In the genomic region with DNA sequence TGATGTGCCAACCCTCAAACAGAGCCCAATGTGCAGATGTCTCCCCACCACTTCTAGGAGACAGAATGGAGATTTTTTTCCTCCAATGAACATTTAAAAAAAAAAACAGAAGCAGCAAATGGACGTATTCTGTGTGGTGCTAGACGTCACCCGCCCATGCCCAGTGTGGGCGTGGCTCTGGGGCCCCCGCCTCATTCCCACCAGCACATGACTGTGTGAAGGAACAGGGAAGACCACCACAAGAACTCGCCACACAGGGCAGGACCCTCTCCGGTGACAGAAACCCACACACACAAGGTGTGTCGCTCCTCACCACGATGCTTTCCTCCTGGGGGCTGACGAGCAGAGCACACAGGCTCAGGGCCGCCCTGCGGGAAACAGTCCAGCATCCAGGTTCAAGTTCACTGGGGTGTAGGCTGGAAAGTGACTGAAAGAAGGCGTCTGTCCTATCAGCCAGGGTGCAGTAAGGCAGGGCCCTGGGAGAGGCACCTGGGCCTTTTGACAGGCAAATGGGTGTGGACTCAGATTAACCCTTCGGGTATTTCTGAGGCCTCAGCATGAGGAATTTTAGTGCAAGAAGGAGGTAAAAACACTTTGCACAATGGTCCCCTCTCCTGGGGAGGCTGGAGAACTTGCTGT, we compare ENCODE assay signal across 2 cellular contexts.
A peak's percentile ranks its signal among the peaks of the same experiment; 100 is the strongest.
TF ChIP-seq lines count a peak whose summit lies in the region.

No MANE protein-coding gene starts in this region.

TF ChIP-seq in HEK293, 187 proteins besides CTCF, POLR2A, EP300 and RAD21:
- TF ChIP-seq ZIC2 (tag by site-specific recombination; IDR thresholded peaks at IDR 0.05) (no peak), KLF1 (tag by site-specific recombination; IDR thresholded peaks at IDR 0.05) (peak; percentile 77)

TF ChIP-seq in K562, 482 proteins besides CTCF, POLR2A, EP300 and RAD21:
- TF ChIP-seq POLR2G (IDR thresholded peaks at IDR 0.05; ENCODE audit: low read depth, low read length) (0 out of 2 replicates have a peak, but pooled peaks have one; percentile 0), NFE2 (IDR thresholded peaks at IDR 0.05; ENCODE audit: low read depth) (no peak)
